ENCODE assay signal across 1 cellular context in the genomic region with DNA sequence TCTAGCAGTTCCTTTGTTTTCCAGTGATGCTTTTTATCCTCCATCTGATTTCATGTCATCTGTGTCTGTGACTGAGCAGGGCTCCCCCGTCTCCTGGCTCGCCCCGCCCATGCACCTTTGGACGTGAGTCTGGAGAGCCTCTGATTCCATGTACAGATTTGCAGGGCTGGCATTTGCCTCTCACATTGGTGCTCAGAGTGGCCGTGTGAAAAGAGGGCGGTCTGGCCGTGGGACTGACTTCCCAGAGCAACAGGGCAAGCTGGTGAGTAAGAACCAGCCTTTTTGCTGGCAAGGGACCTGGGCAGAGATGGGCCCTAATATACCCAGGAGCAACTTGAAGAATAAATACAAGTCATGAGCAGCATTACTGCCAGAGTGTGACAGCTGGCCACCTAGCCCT.
TF ChIP-seq lines count a peak whose summit lies in the region.

No MANE protein-coding gene starts in this region.

TF ChIP-seq in SK-N-SH, 30 proteins besides CTCF, POLR2A, EP300 and RAD21:
- TF ChIP-seq REST (IDR thresholded peaks at IDR 0.05; ENCODE audit: low read depth, low read length): no peak
- no peak for TF ChIP-seq TEAD4 (IDR thresholded peaks at IDR 0.05; ENCODE audit: borderline replicate concordance, insufficient read depth)
- TF ChIP-seq RXRA (IDR thresholded peaks at IDR 0.05; ENCODE audit: borderline replicate concordance, low read depth): no peak
- TF ChIP-seq, protein P1, sequence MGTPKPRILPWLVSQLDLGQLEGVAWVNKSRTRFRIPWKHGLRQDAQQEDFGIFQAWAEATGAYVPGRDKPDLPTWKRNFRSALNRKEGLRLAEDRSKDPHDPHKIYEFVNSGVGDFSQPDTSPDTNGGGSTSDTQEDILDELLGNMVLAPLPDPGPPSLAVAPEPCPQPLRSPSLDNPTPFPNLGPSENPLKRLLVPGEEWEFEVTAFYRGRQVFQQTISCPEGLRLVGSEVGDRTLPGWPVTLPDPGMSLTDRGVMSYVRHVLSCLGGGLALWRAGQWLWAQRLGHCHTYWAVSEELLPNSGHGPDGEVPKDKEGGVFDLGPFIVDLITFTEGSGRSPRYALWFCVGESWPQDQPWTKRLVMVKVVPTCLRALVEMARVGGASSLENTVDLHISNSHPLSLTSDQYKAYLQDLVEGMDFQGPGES (IDR thresholded peaks at IDR 0.05; ENCODE audit: low read depth, low read length): no peak
- no peak for TF ChIP-seq YY1 (IDR thresholded peaks at IDR 0.05; ENCODE audit: low read depth)
- TF ChIP-seq TCF12 (IDR thresholded peaks at IDR 0.05): no peak
- TF ChIP-seq MXI1 (IDR thresholded peaks at IDR 0.05; ENCODE audit: low read depth, low read length): no peak
- no peak for TF ChIP-seq SIN3A (IDR thresholded peaks at IDR 0.05; ENCODE audit: borderline replicate concordance, low read depth, low read length)
- TF ChIP-seq, protein P2, sequence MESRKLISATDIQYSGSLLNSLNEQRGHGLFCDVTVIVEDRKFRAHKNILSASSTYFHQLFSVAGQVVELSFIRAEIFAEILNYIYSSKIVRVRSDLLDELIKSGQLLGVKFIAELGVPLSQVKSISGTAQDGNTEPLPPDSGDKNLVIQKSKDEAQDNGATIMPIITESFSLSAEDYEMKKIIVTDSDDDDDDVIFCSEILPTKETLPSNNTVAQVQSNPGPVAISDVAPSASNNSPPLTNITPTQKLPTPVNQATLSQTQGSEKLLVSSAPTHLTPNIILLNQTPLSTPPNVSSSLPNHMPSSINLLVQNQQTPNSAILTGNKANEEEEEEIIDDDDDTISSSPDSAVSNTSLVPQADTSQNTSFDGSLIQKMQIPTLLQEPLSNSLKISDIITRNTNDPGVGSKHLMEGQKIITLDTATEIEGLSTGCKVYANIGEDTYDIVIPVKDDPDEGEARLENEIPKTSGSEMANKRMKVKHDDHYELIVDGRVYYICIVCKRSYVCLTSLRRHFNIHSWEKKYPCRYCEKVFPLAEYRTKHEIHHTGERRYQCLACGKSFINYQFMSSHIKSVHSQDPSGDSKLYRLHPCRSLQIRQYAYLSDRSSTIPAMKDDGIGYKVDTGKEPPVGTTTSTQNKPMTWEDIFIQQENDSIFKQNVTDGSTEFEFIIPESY (IDR thresholded peaks at IDR 0.05; ENCODE audit: borderline replicate concordance, low read depth): no peak
- 0 out of 2 replicates have a peak, but pooled peaks have one; percentile 14 for TF ChIP-seq RCOR1 (IDR thresholded peaks at IDR 0.05; ENCODE audit: low read length)
- TF ChIP-seq, protein P3, sequence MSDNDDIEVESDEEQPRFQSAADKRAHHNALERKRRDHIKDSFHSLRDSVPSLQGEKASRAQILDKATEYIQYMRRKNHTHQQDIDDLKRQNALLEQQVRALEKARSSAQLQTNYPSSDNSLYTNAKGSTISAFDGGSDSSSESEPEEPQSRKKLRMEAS (IDR thresholded peaks at IDR 0.05; ENCODE audit: low read depth): no peak
- no peak for TF ChIP-seq TAF1 (IDR thresholded peaks at IDR 0.05; ENCODE audit: borderline replicate concordance, low read depth, low read length)
- no peak for TF ChIP-seq FOXM1 (IDR thresholded peaks at IDR 0.05; ENCODE audit: low read depth)
- TF ChIP-seq CHD2 (IDR thresholded peaks at IDR 0.05; ENCODE audit: low read length, partially characterized antibody): peak; percentile 17
- no peak for TF ChIP-seq EZH2phosphoT487 (IDR thresholded peaks at IDR 0.05; ENCODE audit: borderline replicate concordance, low read depth)
- TF ChIP-seq NRF1 (IDR thresholded peaks at IDR 0.05; ENCODE audit: low read depth, low read length): no peak
- no peak; the same call in 1 of the 2 replicates for TF ChIP-seq SMC3 (IDR thresholded peaks at IDR 0.05; ENCODE audit: low read depth, low read length)
- peak; percentile 88 for TF ChIP-seq GATA2 (CRISPR knock-in tag; IDR thresholded peaks at IDR 0.05)
- TF ChIP-seq, protein P4, sequence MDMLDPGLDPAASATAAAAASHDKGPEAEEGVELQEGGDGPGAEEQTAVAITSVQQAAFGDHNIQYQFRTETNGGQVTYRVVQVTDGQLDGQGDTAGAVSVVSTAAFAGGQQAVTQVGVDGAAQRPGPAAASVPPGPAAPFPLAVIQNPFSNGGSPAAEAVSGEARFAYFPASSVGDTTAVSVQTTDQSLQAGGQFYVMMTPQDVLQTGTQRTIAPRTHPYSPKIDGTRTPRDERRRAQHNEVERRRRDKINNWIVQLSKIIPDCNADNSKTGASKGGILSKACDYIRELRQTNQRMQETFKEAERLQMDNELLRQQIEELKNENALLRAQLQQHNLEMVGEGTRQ (IDR thresholded peaks at IDR 0.05; ENCODE audit: borderline replicate concordance, low read depth, low read length): no peak
- TF ChIP-seq NFIC (IDR thresholded peaks at IDR 0.05; ENCODE audit: borderline replicate concordance): no peak
- TF ChIP-seq GABPA (IDR thresholded peaks at IDR 0.05; ENCODE audit: low read depth): no peak
- TF ChIP-seq JUND (IDR thresholded peaks at IDR 0.05): no peak
- no peak for TF ChIP-seq FOXJ3 (CRISPR knock-in tag; IDR thresholded peaks at IDR 0.05)
- TF ChIP-seq ELF1 (IDR thresholded peaks at IDR 0.05): no peak
- TF ChIP-seq POLR2AphosphoS5 (IDR thresholded peaks at IDR 0.05; ENCODE audit: low read depth, low read length): no peak
- TF ChIP-seq, protein P5, sequence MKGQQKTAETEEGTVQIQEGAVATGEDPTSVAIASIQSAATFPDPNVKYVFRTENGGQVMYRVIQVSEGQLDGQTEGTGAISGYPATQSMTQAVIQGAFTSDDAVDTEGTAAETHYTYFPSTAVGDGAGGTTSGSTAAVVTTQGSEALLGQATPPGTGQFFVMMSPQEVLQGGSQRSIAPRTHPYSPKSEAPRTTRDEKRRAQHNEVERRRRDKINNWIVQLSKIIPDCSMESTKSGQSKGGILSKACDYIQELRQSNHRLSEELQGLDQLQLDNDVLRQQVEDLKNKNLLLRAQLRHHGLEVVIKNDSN (IDR thresholded peaks at IDR 0.05; ENCODE audit: borderline replicate concordance, low read depth): no peak
TF ChIP-seq in SK-N-SH: peak in this region for 3.
